In the genomic region with DNA sequence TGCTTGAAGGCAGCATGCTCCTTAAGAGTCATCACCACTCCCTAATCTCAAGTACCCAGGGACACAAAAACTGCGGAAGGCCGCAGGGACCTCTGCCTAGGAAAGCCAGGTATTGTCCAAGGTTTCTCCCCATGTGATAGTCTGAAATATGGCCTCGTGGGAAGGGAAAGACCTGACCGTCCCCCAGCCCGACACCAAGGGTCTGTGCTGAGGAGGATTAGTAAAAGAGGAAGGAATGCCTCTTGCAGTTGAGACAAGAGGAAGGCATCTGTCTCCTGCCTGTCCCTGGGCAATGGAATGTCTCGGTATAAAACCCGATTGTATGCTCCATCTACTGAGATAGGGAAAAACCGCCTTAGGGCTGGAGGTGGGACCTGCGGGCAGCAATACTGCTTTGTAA, we compare ENCODE assay signal across 1 cellular context. TPM values are rescaled to one million over a fixed set of nuclear protein-coding genes. Genes with fewer than 3 reads are reported as not detected.
"Had no signal": no experiment of that assay in that cellular context is flagged by ENCODE, and none has a peak within 500 bp of the region (broad histone marks: within the 10 kb centered on the region; RNA-seq: fewer than 3 reads in every experiment).

No MANE protein-coding gene starts in this region.

RNA-seq across cellular contexts. Expression of a gene that starts 41.0 kb away (rescaled TPM):
- total RNA-seq: ascending aorta had no signal
